In genomic region chr12:107091989-107092641, GRCh38 we compare ENCODE assay signal across 8 cellular contexts. TPM values are rescaled to one million over a fixed set of nuclear protein-coding genes. Genes with fewer than 3 reads are reported as not detected.
DNase-seq lines count a peak whose midpoint lies in the region; ATAC-seq, FAIRE-seq and TF ChIP-seq lines count a peak whose summit lies in the region.

No MANE protein-coding gene starts in this region.

- WGBS in spleen, 5 donors = 1 to 2% (median 2%) methylated on average over 6 of the region's 6 CpGs

- H3K36me3 Mint-ChIP-seq in activated naive CD4-positive, alpha-beta T cell treated with anti-CD3 and anti-CD28 coated beads for 36 hours (ENCODE audit: low read depth) = peaks cover 3% of the 10 kb centered on the region

- intact Hi-C loops in activated naive CD4-positive, alpha-beta T cell treated with anti-CD3 and anti-CD28 coated beads for 36 hours (cut with micrococcal nuclease) = loop anchor here (1.0 to 2.0 kb wide), 9 partner anchors 12 to 1985 kb away; partner anchors contain the start of genes CKAP4, PRDM4, TCP11L2 and WASHC4
- intact Hi-C loops in spleen (cut with DNase I; ENCODE audit: low total_unique reads) = no loop called here

- peaks cover 9% of the 10 kb centered on the region for H3K4me1 Mint-ChIP-seq in activated naive CD4-positive, alpha-beta T cell treated with anti-CD3 and anti-CD28 coated beads for 36 hours (ENCODE audit: low read depth)

- no peak overlapping the region for H3K27ac Mint-ChIP-seq in activated naive CD4-positive, alpha-beta T cell treated with anti-CD3 and anti-CD28 coated beads for 36 hours

- CTCF ChIA-PET in activated naive CD4-positive, alpha-beta T cell treated with anti-CD3 and anti-CD28 coated beads for 36 hours (lab: Charles Lee) = interaction anchor here (0.7 to 3.6 kb wide), 4 partner anchors 12 to 201 kb away, joined by 3 to 20 read pairs (median 4); no protein-coding TSS in a partner anchor

- H3K4me3 Mint-ChIP-seq in activated naive CD4-positive, alpha-beta T cell treated with anti-CD3 and anti-CD28 coated beads for 36 hours = no peak overlapping the region

- H3K4me3 ChIP-seq in MG63 (peak overlapping the region; percentile 72), spleen (peak overlapping the region; percentile 38 to 90 (median 77))

- H3K27me3 Mint-ChIP-seq in activated naive CD4-positive, alpha-beta T cell treated with anti-CD3 and anti-CD28 coated beads for 36 hours (ENCODE audit: low read depth) = no peaks in the 10 kb centered on the region

- no peak for TF ChIP-seq POLR2A in spleen (IDR thresholded peaks at IDR 0.05)

- peaks cover 15 to 38% (median 29%) of the 10 kb centered on the region in 6 donors for H3K4me1 ChIP-seq in spleen

- H3K9me3 ChIP-seq in MG63 = no peaks in the 10 kb centered on the region
- peaks cover 0 to 11% (median 0%) of the 10 kb centered on the region in 8 donors for H3K9me3 ChIP-seq in spleen

- FAIRE-seq in RCC 7860 (lab: Jason Lieb, UNC) (peak; percentile 94), islet of Langerhans (lab: Jason Lieb, UNC) (peak; percentile 86)

- H3K27ac ChIP-seq in spleen = peak overlapping the region; percentile 90 to 99 (median 97)

- H3K36me3 ChIP-seq in MG63 = no peaks in the 10 kb centered on the region
- no peaks in the 10 kb centered on the region for H3K36me3 ChIP-seq in spleen

- H3K27me3 ChIP-seq in MG63 (no peaks in the 10 kb centered on the region), spleen (replicated peaks in 1 of 7) (no peaks in the 10 kb centered on the region)

- DNase-seq in activated naive CD4-positive, alpha-beta T cell treated with anti-CD3 and anti-CD28 coated beads for 36 hours = peak; percentile 34
- no peak for DNase-seq in activated naive CD4-positive, alpha-beta T cell treated with anti-CD3 and anti-CD28 coated beads, Interleukin-2, amount 50 U/mL, for 16 hours
- DNase-seq in MG63 (peak; percentile 48), RCC 7860 (ENCODE audit: low spot score) (peak; percentile 95), cerebellar nuclear complex (lab: John Stamatoyannopoulos, UW) (peak; percentile 4 to 44), spleen (no peak)

- TF ChIP-seq CTCF in spleen (IDR thresholded peaks at IDR 0.05 in 8 of 11, conservative IDR thresholded peaks at IDR 0.05 in 3 of 11) = peak; percentile 60 to 78 (median 71)

- no peak for ATAC-seq in GM21529 (IDR thresholded peaks at IDR 0.05; ENCODE audit: unreplicated experiment)

- H3K9me3 Mint-ChIP-seq in activated naive CD4-positive, alpha-beta T cell treated with anti-CD3 and anti-CD28 coated beads for 36 hours = no peaks in the 10 kb centered on the region

RNA-seq across cellular contexts. Expression of gene CRY1, which starts 1.2 kb away (rescaled TPM):
- 10 to 100 TPM; 15.2 to 17.5 TPM for total RNA-seq in activated naive CD4-positive, alpha-beta T cell treated with anti-CD3 and anti-CD28 coated beads for 36 hours
- total RNA-seq in MG63 (2014; rRNA removed; shearing (Covaris generic); ENCODE audit: low replicate concordance) = 12.9 and 15.3 TPM in 2 replicates
- total RNA-seq in spleen = 10 to 100 TPM in 6 of 7 donors, 1 to 10 TPM in 1; 9.4 to 32.3 (median 15.6) TPM
- 1 to 10 TPM; 1.9 to 5.6 (median 3.4) TPM for polyA plus RNA-seq in spleen

Comparison
In these comparisons a context has a peak if more than half of its experiments do, and no peak if none do; other contexts are left out.
1. DNase-seq: peak in activated naive CD4-positive, alpha-beta T cell treated with anti-CD3 and anti-CD28 coated beads for 36 hours (single experiment), MG63 (single experiment), RCC 7860 (single experiment) and cerebellar nuclear complex (2 of 2); none in activated naive CD4-positive, alpha-beta T cell treated with anti-CD3 and anti-CD28 coated beads, Interleukin-2, amount 50 U/mL, for 16 hours (single experiment) and spleen (single experiment).